In genomic region chr13:24683833-24684599, GRCh38 we compare ENCODE assay signal across 9 cellular contexts. TPM values are rescaled to one million over a fixed set of nuclear protein-coding genes. Genes with fewer than 3 reads are reported as not detected.
DNase-seq lines count a peak whose midpoint lies in the region; ATAC-seq and TF ChIP-seq lines count a peak whose summit lies in the region.
"Had no signal": no experiment of that assay in that cellular context is flagged by ENCODE, and none has a peak within 500 bp of the region (broad histone marks: within the 10 kb centered on the region; RNA-seq: fewer than 3 reads in every experiment).

No MANE protein-coding gene starts in this region.

- H3K4me3 ChIP-seq in OCI-LY3 (ENCODE audit: low read length), result peak overlapping the region; percentile 23; the same call in 1 of the 2 replicates
- H3K4me3 ChIP-seq in fibroblast of mammary gland (ENCODE audit: control insufficient read depth, low read depth, low read length), result no peak overlapping the region
- no peak overlapping the region for H3K4me3 ChIP-seq in neuron (ENCODE audit: low read length)

- ATAC-seq in HG03039 (IDR thresholded peaks at IDR 0.05; ENCODE audit: unreplicated experiment), result peak; percentile 56

- peak overlapping the region; percentile 52 for H3K4me2 ChIP-seq in OCI-LY3 (ENCODE audit: low read length)

- peak overlapping the region; percentile 52; the same call in 1 of the 2 replicates for H2AFZ ChIP-seq in OCI-LY3 (ENCODE audit: low read depth, low read length)
- H2AFZ ChIP-seq in neuron (ENCODE audit: low read depth, low read length), result peak overlapping the region; percentile 32

- H3K9me3 Mint-ChIP-seq in type B pancreatic cell, result no peaks in the 10 kb centered on the region

- TF ChIP-seq CTCF in OCI-LY3 (IDR thresholded peaks at IDR 0.05; ENCODE audit: low read depth, low read length) (peak; percentile 88), fibroblast of mammary gland (conservative IDR thresholded peaks at IDR 0.05; ENCODE audit: control insufficient read depth, insufficient read depth, low read depth, low read length) (peak; percentile 65), type B pancreatic cell (conservative IDR thresholded peaks at IDR 0.05) (peak; percentile 91)

- no peak overlapping the region for H3K27ac Mint-ChIP-seq in type B pancreatic cell

- no peak overlapping the region for H3K4me3 Mint-ChIP-seq in type B pancreatic cell

- H3K4me1 ChIP-seq in OCI-LY3 (ENCODE audit: low read length), result peaks cover 20% of the 10 kb centered on the region
- peaks cover 20% of the 10 kb centered on the region for H3K4me1 ChIP-seq in neuron (ENCODE audit: insufficient read depth, low read length)

- H3K27me3 ChIP-seq in OCI-LY3 (ENCODE audit: low read depth, low read length) (peaks cover 25% of the 10 kb centered on the region), neuron (ENCODE audit: insufficient read depth, low read length) (peaks cover 24% of the 10 kb centered on the region)

- H3K4me1 Mint-ChIP-seq in type B pancreatic cell (ENCODE audit: unreplicated experiment), result peaks cover 22% of the 10 kb centered on the region

- H3K79me2 ChIP-seq in OCI-LY3 (ENCODE audit: low read length), result no peaks in the 10 kb centered on the region

- H4K20me1 ChIP-seq in OCI-LY3 (ENCODE audit: insufficient read depth, low read length), result no peaks in the 10 kb centered on the region

- H3K9me3 ChIP-seq in OCI-LY3 (ENCODE audit: insufficient read depth, low read length), result no peaks in the 10 kb centered on the region
- H3K9me3 ChIP-seq in neuron (ENCODE audit: low read length), result no peaks in the 10 kb centered on the region

- H3K36me3 Mint-ChIP-seq in type B pancreatic cell, result no peaks in the 10 kb centered on the region

- H3K36me3 ChIP-seq in OCI-LY3 (replicated peaks; ENCODE audit: low read depth, low read length) (no peaks in the 10 kb centered on the region), neuron (ENCODE audit: insufficient read depth, low read length) (no peaks in the 10 kb centered on the region)

- H3K9ac ChIP-seq in OCI-LY3 (ENCODE audit: low read length), result no peak overlapping the region

- H3K27ac ChIP-seq in OCI-LY3 (ENCODE audit: low read length), result no peak overlapping the region

- H3K27me3 Mint-ChIP-seq in type B pancreatic cell, result peaks cover 52% of the 10 kb centered on the region

- peak; percentile 10 for DNase-seq in NCI-H1436 (lab: John Stamatoyannopoulos, UW)
- no peak for DNase-seq in NCI-H1436 treated with DMSO at 0.1 percent for 48 hours (lab: John Stamatoyannopoulos, UW)
- peak; percentile 74 to 80 for DNase-seq in activated T-cell treated with anti-CD3 and anti-CD28 coated beads, Interleukin-2, amount 50 U/mL, for 48 hours
- DNase-seq in fibroblast of mammary gland (ENCODE audit: low read depth), result peak; percentile 51
- DNase-seq in type B pancreatic cell (ENCODE audit: extremely low spot score, unreplicated experiment), result no peak

RNA-seq across cellular contexts. Expression of gene ATP12A, which starts 3.8 kb away (rescaled TPM):
- 19.0 and 23.6 TPM in 2 replicates for total RNA-seq in type B pancreatic cell (ENCODE audit: low replicate concordance)
- total RNA-seq: pulmonary artery endothelial cell had no signal

Comparison
In these comparisons a context has a peak if more than half of its experiments do, and no peak if none do; other contexts are left out.
1. DNase-seq: peak in NCI-H1436 (single experiment), activated T-cell treated with anti-CD3 and anti-CD28 coated beads, Interleukin-2, amount 50 U/mL, for 48 hours (2 of 2) and fibroblast of mammary gland (single experiment); none in NCI-H1436 treated with DMSO at 0.1 percent for 48 hours (single experiment) and type B pancreatic cell (single experiment).
2. Peak in every context shown above with its lines, with median percentiles within 50 percentile points of each other: CTCF ChIP-seq.